ENCODE assay signal across 11 cellular contexts in the genomic region with DNA sequence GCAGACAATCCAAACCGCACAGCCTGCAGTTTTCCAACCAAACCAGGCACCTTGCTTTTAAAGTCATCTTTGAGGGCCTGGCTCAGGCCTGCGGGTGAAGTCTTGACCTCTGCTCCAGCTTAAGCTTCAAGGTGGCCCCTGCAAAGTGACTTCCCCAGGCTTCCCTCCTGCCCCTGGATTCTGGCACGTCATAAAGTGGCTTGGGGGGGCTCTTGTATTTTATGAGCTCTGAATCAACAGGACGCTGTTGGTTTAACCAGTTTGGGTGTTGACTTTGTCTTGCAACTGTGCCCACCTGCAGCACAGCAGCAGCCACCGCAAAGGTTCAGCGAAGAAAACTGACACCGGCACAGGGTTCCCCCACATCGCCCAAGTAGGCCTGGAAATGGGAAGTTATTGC.
DNase-seq lines count a peak whose midpoint lies in the region; ATAC-seq and TF ChIP-seq lines count a peak whose summit lies in the region.
"Had no signal": no experiment of that assay in that cellular context is flagged by ENCODE, and none has a peak within 500 bp of the region (broad histone marks: within the 10 kb centered on the region; RNA-seq: fewer than 3 reads in every experiment).

No MANE protein-coding gene starts in this region.

- TF ChIP-seq CTCF in HEK293 (tag by site-specific recombination; IDR thresholded peaks at IDR 0.05) = no peak
- no peak for TF ChIP-seq CTCF in NB4 (IDR thresholded peaks at IDR 0.05; ENCODE audit: low read depth, low read length)
- TF ChIP-seq CTCF in osteoblast (IDR thresholded peaks at IDR 0.05; ENCODE audit: extremely low read depth, low read depth, low read length) = no peak
- TF ChIP-seq CTCF in SK-N-SH (IDR thresholded peaks at IDR 0.05) = no peak

- peak; percentile 90 for DNase-seq in NB4 (ENCODE audit: low read depth)
- DNase-seq in germinal center (ENCODE audit: low spot score) = peak; percentile 47
- no peak for DNase-seq in globus pallidus (ENCODE audit: low spot score)
- no peak for DNase-seq in osteoblast (ENCODE audit: insufficient read length, low spot score, missing footprints)
- no peak for DNase-seq in SK-N-SH
- DNase-seq: CD4-positive, alpha-beta memory T cell; NCI-H1694 treated with DMSO at 0.1 percent for 48 hours; stomach had no signal

- no peaks in the 10 kb centered on the region for H3K27me3 ChIP-seq in osteoblast (ENCODE audit: insufficient read depth, low read length)
- no peaks in the 10 kb centered on the region for H3K27me3 ChIP-seq in SK-N-SH (ENCODE audit: insufficient read depth)
- H3K27me3 ChIP-seq: stomach had no signal

- H3K27ac ChIP-seq in HEK293 (ENCODE audit: extremely low read depth, low read depth, low read length) (no peak overlapping the region), osteoblast (ENCODE audit: low read depth, low read length) (no peak overlapping the region), SK-N-SH (ENCODE audit: low read depth in 2 of 2, low read length in 1 of 2) (no peak overlapping the region)

- H4K20me1 ChIP-seq in osteoblast (ENCODE audit: insufficient read depth, low read length) (no peaks in the 10 kb centered on the region), SK-N-SH (ENCODE audit: insufficient read depth) (no peaks in the 10 kb centered on the region)

- H3K36me3 ChIP-seq in HEK293 (ENCODE audit: control insufficient read depth in 2 of 2, insufficient read depth in 1 of 2, low read length in 2 of 2) (no peaks in the 10 kb centered on the region), osteoblast (ENCODE audit: insufficient read depth, low read length) (no peaks in the 10 kb centered on the region), SK-N-SH (replicated peaks in 1 of 2; ENCODE audit: control insufficient read depth in 1 of 2, insufficient read depth in 2 of 2, low read length in 1 of 2) (no peaks in the 10 kb centered on the region)

- TF ChIP-seq RAD21 in SK-N-SH (IDR thresholded peaks at IDR 0.05; ENCODE audit: low read length) = no peak

- H3K9ac ChIP-seq in SK-N-SH = no peak overlapping the region

- no peak for TF ChIP-seq POLR2A in NB4 (IDR thresholded peaks at IDR 0.05; ENCODE audit: extremely low read depth, insufficient read length)

- H3K79me2 ChIP-seq in osteoblast (ENCODE audit: insufficient read depth, low read length) (no peaks in the 10 kb centered on the region), SK-N-SH (ENCODE audit: insufficient read depth) (no peaks in the 10 kb centered on the region)

- TF ChIP-seq EP300 in SK-N-SH (IDR thresholded peaks at IDR 0.05; ENCODE audit: borderline replicate concordance in 1 of 2, low read depth in 1 of 2, low read length in 1 of 2) = no peak

- ATAC-seq in GM18909 (IDR thresholded peaks at IDR 0.05; ENCODE audit: poor library complexity, unreplicated experiment) (peak; percentile 29), esophagus mucosa (no peak)

- CTCF ChIA-PET in HEK293 (lab: Yijun Ruan, JAX) = interaction anchor here (1.5 kb wide), 1 partner anchor 134 kb away, joined by 5 read pairs; no protein-coding TSS in a partner anchor
- CTCF ChIA-PET in SK-N-SH (lab: Yijun Ruan, JAX) = interaction anchor here (0.6 kb wide), 1 partner anchor 572 kb away, joined by 3 read pairs; no protein-coding TSS in a partner anchor

- no peaks in the 10 kb centered on the region for H3K9me3 ChIP-seq in HEK293 (ENCODE audit: control insufficient read depth, insufficient read depth, low read depth, low read length)
- no peaks in the 10 kb centered on the region for H3K9me3 ChIP-seq in osteoblast (ENCODE audit: low read depth, low read length)
- no peaks in the 10 kb centered on the region for H3K9me3 ChIP-seq in SK-N-SH
- H3K9me3 ChIP-seq: stomach had no signal

- H2AFZ ChIP-seq in osteoblast (ENCODE audit: low read length) (no peak overlapping the region), SK-N-SH (ENCODE audit: low read depth) (no peak overlapping the region)

- no peak overlapping the region for H3K4me3 ChIP-seq in HEK293 (ENCODE audit: low read depth, low read length)
- H3K4me3 ChIP-seq in NB4 (ENCODE audit: low read depth, low read length) = peak overlapping the region; percentile 4
- H3K4me3 ChIP-seq in osteoblast (ENCODE audit: insufficient read depth, low read length) = no peak overlapping the region
- no peak overlapping the region for H3K4me3 ChIP-seq in SK-N-SH (ENCODE audit: low read depth in 2 of 2, low read length in 1 of 2)
- H3K4me3 ChIP-seq: stomach had no signal

- H3K4me2 ChIP-seq in osteoblast (ENCODE audit: insufficient read depth, low read length) = no peak overlapping the region
- H3K4me2 ChIP-seq in SK-N-SH = no peak overlapping the region

- H3F3A ChIP-seq in SK-N-SH (replicated peaks; ENCODE audit: insufficient read depth) = peaks cover 14% of the 10 kb centered on the region

- no peaks in the 10 kb centered on the region for H3K9me2 ChIP-seq in SK-N-SH

- 97% methylated on average over 7 of the region's 8 CpGs for WGBS in SK-N-SH (ENCODE audit: low lambda C conversion rate)

- H3K4me1 ChIP-seq in HEK293 (ENCODE audit: control insufficient read depth, insufficient read depth, low read length) = peaks cover 10% of the 10 kb centered on the region
- H3K4me1 ChIP-seq in osteoblast (ENCODE audit: insufficient read depth, low read length) = peaks cover 18% of the 10 kb centered on the region
- peaks cover 16 to 21% of the 10 kb centered on the region in 2 experiments; a peak in 3 of 4 replicates for H3K4me1 ChIP-seq in SK-N-SH (ENCODE audit: control insufficient read depth in 1 of 2, insufficient read depth in 2 of 2, low read depth in 1 of 2, low read length in 1 of 2)

- POLR2A ChIA-PET in HEK293 (lab: Yijun Ruan, JAX) = no interaction called here
- POLR2A ChIA-PET in SK-N-SH (lab: Yijun Ruan, JAX) = no interaction called here

TF ChIP-seq in HEK293, 187 proteins besides CTCF, POLR2A, EP300 and RAD21:
- TF ChIP-seq ZIC2 (tag by site-specific recombination; IDR thresholded peaks at IDR 0.05) = peak; percentile 90
- TF ChIP-seq, protein P1, sequence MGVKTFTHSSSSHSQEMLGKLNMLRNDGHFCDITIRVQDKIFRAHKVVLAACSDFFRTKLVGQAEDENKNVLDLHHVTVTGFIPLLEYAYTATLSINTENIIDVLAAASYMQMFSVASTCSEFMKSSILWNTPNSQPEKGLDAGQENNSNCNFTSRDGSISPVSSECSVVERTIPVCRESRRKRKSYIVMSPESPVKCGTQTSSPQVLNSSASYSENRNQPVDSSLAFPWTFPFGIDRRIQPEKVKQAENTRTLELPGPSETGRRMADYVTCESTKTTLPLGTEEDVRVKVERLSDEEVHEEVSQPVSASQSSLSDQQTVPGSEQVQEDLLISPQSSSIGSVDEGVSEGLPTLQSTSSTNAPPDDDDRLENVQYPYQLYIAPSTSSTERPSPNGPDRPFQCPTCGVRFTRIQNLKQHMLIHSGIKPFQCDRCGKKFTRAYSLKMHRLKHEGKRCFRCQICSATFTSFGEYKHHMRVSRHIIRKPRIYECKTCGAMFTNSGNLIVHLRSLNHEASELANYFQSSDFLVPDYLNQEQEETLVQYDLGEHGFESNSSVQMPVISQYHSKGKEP (tag by site-specific recombination; IDR thresholded peaks at IDR 0.05) = peak; percentile 78; the same call in 1 of the 2 replicates
- peak; percentile 81 for TF ChIP-seq SCRT2 (tag by site-specific recombination; IDR thresholded peaks at IDR 0.05)
- 0 out of 2 replicates have a peak, but pooled peaks have one; percentile 41 for TF ChIP-seq SCRT1 (tag by site-specific recombination; IDR thresholded peaks at IDR 0.05; ENCODE audit: borderline replicate concordance)
- TF ChIP-seq ZNF354C (tag by site-specific recombination; IDR thresholded peaks at IDR 0.05; ENCODE audit: borderline replicate concordance, low read depth) = no peak
- TF ChIP-seq ZNF521 (tag by site-specific recombination; IDR thresholded peaks at IDR 0.05) = no peak
- TF ChIP-seq OSR2 (tag by site-specific recombination; IDR thresholded peaks at IDR 0.05) = peak; percentile 59
- TF ChIP-seq GLIS1 (tag by site-specific recombination; IDR thresholded peaks at IDR 0.05) = peak; percentile 99

TF ChIP-seq in SK-N-SH, 30 proteins besides CTCF, POLR2A, EP300 and RAD21:
- TF ChIP-seq YY1 (IDR thresholded peaks at IDR 0.05; ENCODE audit: low read depth) (no peak), TAF1 (IDR thresholded peaks at IDR 0.05; ENCODE audit: borderline replicate concordance, low read depth, low read length) (no peak), SIN3A (IDR thresholded peaks at IDR 0.05; ENCODE audit: borderline replicate concordance, low read depth, low read length) (no peak), MEF2A (IDR thresholded peaks at IDR 0.05; ENCODE audit: borderline replicate concordance, low read depth) (no peak), JUND (IDR thresholded peaks at IDR 0.05) (no peak), RCOR1 (IDR thresholded peaks at IDR 0.05; ENCODE audit: low read length) (no peak), EZH2phosphoT487 (IDR thresholded peaks at IDR 0.05; ENCODE audit: borderline replicate concordance, low read depth) (no peak), POLR2AphosphoS5 (IDR thresholded peaks at IDR 0.05; ENCODE audit: low read depth, low read length) (no peak)
- TF ChIP-seq, protein P2, sequence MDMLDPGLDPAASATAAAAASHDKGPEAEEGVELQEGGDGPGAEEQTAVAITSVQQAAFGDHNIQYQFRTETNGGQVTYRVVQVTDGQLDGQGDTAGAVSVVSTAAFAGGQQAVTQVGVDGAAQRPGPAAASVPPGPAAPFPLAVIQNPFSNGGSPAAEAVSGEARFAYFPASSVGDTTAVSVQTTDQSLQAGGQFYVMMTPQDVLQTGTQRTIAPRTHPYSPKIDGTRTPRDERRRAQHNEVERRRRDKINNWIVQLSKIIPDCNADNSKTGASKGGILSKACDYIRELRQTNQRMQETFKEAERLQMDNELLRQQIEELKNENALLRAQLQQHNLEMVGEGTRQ (IDR thresholded peaks at IDR 0.05; ENCODE audit: borderline replicate concordance, low read depth, low read length) = no peak
- TF ChIP-seq, protein P3, sequence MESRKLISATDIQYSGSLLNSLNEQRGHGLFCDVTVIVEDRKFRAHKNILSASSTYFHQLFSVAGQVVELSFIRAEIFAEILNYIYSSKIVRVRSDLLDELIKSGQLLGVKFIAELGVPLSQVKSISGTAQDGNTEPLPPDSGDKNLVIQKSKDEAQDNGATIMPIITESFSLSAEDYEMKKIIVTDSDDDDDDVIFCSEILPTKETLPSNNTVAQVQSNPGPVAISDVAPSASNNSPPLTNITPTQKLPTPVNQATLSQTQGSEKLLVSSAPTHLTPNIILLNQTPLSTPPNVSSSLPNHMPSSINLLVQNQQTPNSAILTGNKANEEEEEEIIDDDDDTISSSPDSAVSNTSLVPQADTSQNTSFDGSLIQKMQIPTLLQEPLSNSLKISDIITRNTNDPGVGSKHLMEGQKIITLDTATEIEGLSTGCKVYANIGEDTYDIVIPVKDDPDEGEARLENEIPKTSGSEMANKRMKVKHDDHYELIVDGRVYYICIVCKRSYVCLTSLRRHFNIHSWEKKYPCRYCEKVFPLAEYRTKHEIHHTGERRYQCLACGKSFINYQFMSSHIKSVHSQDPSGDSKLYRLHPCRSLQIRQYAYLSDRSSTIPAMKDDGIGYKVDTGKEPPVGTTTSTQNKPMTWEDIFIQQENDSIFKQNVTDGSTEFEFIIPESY (IDR thresholded peaks at IDR 0.05; ENCODE audit: borderline replicate concordance, low read depth) = no peak

Comparison
In these comparisons a context has a peak if more than half of its experiments do, and no peak if none do; other contexts are left out.
1. DNase-seq: peak in NB4 (single experiment) and germinal center (single experiment); none in globus pallidus (single experiment), osteoblast (single experiment) and SK-N-SH (single experiment).